Comparison of ENCODE assay signal across 15 cellular contexts in genomic region chr19:40642757-40643325, GRCh38. TPM values are rescaled to one million over a fixed set of nuclear protein-coding genes. Genes with fewer than 3 reads are reported as not detected.
DNase-seq lines count a peak whose midpoint lies in the region; ATAC-seq and TF ChIP-seq lines count a peak whose summit lies in the region.
"Had no signal": no experiment of that assay in that cellular context is flagged by ENCODE, and none has a peak within 500 bp of the region (broad histone marks: within the 10 kb centered on the region; RNA-seq: fewer than 3 reads in every experiment).

No MANE protein-coding gene starts in this region.

- H3K4me3 ChIP-seq in colonic mucosa (no peak overlapping the region), thoracic aorta (no peak overlapping the region), mucosa of descending colon (no peak overlapping the region)
- H3K4me3 ChIP-seq: GM12878 had no signal

- intact Hi-C loops in colonic mucosa (cut with DNase I) (no loop called here), mucosa of descending colon (cut with DNase I, micrococcal nuclease) (no loop called here)

- H3K27ac ChIP-seq in colonic mucosa (peak overlapping the region; percentile 22), thoracic aorta (peak overlapping the region; percentile 90 to 93)

- no peak for TF ChIP-seq CTCF in GM20000 (IDR thresholded peaks at IDR 0.05; ENCODE audit: extremely low read depth, missing control alignments)
- no peak for TF ChIP-seq CTCF in colonic mucosa (IDR thresholded peaks at IDR 0.05)
- TF ChIP-seq CTCF in thoracic aorta (IDR thresholded peaks at IDR 0.05) = no peak
- TF ChIP-seq CTCF in mucosa of descending colon (IDR thresholded peaks at IDR 0.05) = no peak

- H3K36me3 ChIP-seq in colonic mucosa (no peaks in the 10 kb centered on the region), thoracic aorta (no peaks in the 10 kb centered on the region), mucosa of descending colon (ENCODE audit: low read depth) (no peaks in the 10 kb centered on the region)

- DNase-seq in GM20000 (ENCODE audit: low spot score) (peak; percentile 4), colonic mucosa (no peak), left kidney (ENCODE audit: low read depth, low spot score) (peak; percentile 21), thoracic aorta (ENCODE audit: low spot score) (no peak), mucosa of descending colon (no peak), NCI-H82 treated with DMSO at 0.1 percent for 48 hours (lab: John Stamatoyannopoulos, UW; ENCODE audit: unreplicated experiment) (no peak)
- DNase-seq: AML-193, DMS 273 treated with DMSO at 0.1 percent for 48 hours, GDM1, H9, NCI-H1092, NCI-H510A treated with DMSO at 0.1 percent for 48 hours had no signal

- no peaks in the 10 kb centered on the region for H3K9me3 ChIP-seq in colonic mucosa
- no peaks in the 10 kb centered on the region for H3K9me3 ChIP-seq in thoracic aorta
- no peaks in the 10 kb centered on the region for H3K9me3 ChIP-seq in mucosa of descending colon

- ATAC-seq in thoracic aorta (ENCODE audit: insufficient number of reproducible peaks, low FRiP score, low read depth) (no peak), GM18867 (IDR thresholded peaks at IDR 0.05; ENCODE audit: unreplicated experiment) (no peak), mucosa of descending colon (no peak), HG03457 (IDR thresholded peaks at IDR 0.05; ENCODE audit: unreplicated experiment) (no peak)
- ATAC-seq: GM12878 had no signal

- H3K4me1 ChIP-seq in colonic mucosa (no peaks in the 10 kb centered on the region), thoracic aorta (ENCODE audit: control insufficient read depth in 1 of 2, low read depth in 2 of 2) (peaks cover 20 to 71% of the 10 kb centered on the region in 2 donors), mucosa of descending colon (ENCODE audit: low read depth) (peaks cover 5% of the 10 kb centered on the region)

- no peaks in the 10 kb centered on the region for H3K27me3 ChIP-seq in colonic mucosa
- no peaks in the 10 kb centered on the region for H3K27me3 ChIP-seq in thoracic aorta (replicated peaks; ENCODE audit: insufficient read depth)

- peak overlapping the region in 1 of 2 donors; percentile 12 for H3K9ac ChIP-seq in colonic mucosa (ENCODE audit: low read depth in 2 of 2, low read length in 2 of 2)

RNA-seq across cellular contexts. Expression of gene LTBP4, which starts 41.7 kb away (rescaled TPM):
- 100 to 1,000 TPM; 143 to 231 TPM for total RNA-seq in colonic mucosa
- 100 to 1,000 TPM; 687 to 905 TPM for total RNA-seq in thoracic aorta
- 100 to 1,000 TPM; 141 to 244 (median 160) TPM for total RNA-seq in mucosa of descending colon

RNA-seq across cellular contexts. Expression of gene NUMBL, which starts 47.6 kb away (rescaled TPM):
- total RNA-seq in colonic mucosa (10 to 100 TPM; 12.8 to 22.0 TPM), thoracic aorta (100 to 1,000 TPM; 101 to 133 TPM), mucosa of descending colon (10 to 100 TPM; 10.2 to 39.7 (median 16.9) TPM)

Comparison
In these comparisons a context has a peak if more than half of its experiments do, and no peak if none do; other contexts are left out.
1. DNase-seq: peak in GM20000 (single experiment) and left kidney (single experiment); none in colonic mucosa (single experiment), thoracic aorta (single experiment), mucosa of descending colon (0 of 3) and NCI-H82 treated with DMSO at 0.1 percent for 48 hours (single experiment).